In genomic region chr7:100887186-100887954, GRCh38 we compare ENCODE assay signal across 1 cellular context.
TF ChIP-seq lines count a peak whose summit lies in the region.

No MANE protein-coding gene starts in this region.

TF ChIP-seq in IMR-90, 13 proteins besides CTCF, POLR2A, EP300 and RAD21:
- TF ChIP-seq SMC3 (IDR thresholded peaks at IDR 0.05; ENCODE audit: low read depth, low read length) (no peak), RFX5 (IDR thresholded peaks at IDR 0.05; ENCODE audit: low read depth, low read length) (no peak), ELK1 (IDR thresholded peaks at IDR 0.05; ENCODE audit: borderline replicate concordance, low read depth, low read length) (no peak), CHD1 (IDR thresholded peaks at IDR 0.05; ENCODE audit: low read depth, low read length) (no peak), NFE2L2 (IDR thresholded peaks at IDR 0.05; ENCODE audit: low read depth, low read length) (no peak), MXI1 (IDR thresholded peaks at IDR 0.05; ENCODE audit: borderline replicate concordance, low read depth, low read length) (no peak), USF2 (IDR thresholded peaks at IDR 0.05; ENCODE audit: low read depth, low read length) (no peak), CEBPB (IDR thresholded peaks at IDR 0.05; ENCODE audit: low read depth, low read length) (no peak), RCOR1 (IDR thresholded peaks at IDR 0.05; ENCODE audit: insufficient replicate concordance, low read length) (no peak), MAZ (IDR thresholded peaks at IDR 0.05; ENCODE audit: borderline replicate concordance, low read depth, low read length) (no peak), FOS (IDR thresholded peaks at IDR 0.05; ENCODE audit: low read depth, low read length) (no peak), MAFK (IDR thresholded peaks at IDR 0.05; ENCODE audit: low read depth, low read length) (no peak), BHLHE40 (IDR thresholded peaks at IDR 0.05; ENCODE audit: low read depth, low read length) (no peak)
